ENCODE assay signal across 16 cellular contexts in the genomic region with DNA sequence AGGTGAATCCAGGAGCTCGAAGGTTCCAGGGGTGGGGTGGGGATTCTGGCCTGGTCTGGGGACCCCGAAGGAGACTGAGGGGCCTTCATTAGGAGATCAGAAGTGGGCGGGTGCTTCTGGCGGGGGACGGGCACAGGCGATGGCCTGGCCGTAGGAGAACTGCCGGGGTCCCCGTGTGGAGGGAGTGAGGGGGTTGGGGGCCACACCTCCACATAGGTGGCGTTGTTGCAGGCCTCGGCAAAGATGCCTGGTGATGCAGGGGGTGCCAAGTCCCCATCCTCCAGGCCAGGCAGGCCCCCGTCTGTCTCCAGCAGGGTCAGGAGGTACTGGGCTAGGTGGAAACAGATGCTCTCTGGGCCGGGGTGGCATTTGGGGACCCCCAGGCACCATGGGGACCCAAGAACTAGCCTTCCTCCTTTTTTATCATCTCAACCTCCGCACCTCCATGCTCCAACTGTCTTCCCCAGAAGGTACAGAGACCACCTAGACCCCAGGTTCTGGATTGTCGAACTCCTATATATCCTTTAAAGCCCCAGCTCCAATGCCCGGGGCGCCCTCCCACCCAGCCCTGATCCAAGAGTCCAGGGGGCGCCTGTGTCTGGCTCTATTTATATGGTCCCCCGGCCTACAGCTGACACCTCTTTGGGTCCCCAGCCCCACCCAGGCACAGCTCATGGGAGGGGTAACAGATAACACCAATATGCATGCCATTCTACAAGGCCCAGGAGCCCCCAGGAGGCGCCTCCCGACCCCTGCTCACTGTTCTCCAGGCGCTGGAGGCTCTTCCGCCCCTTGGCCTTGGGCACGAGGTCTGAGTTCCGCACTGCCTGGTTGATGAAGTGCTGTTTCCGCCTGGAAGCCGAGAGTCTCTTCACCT. TPM values are rescaled to one million over a fixed set of nuclear protein-coding genes. Genes with fewer than 3 reads are reported as not detected.
DNase-seq lines count a peak whose midpoint lies in the region; ATAC-seq and TF ChIP-seq lines count a peak whose summit lies in the region.
"Had no signal": no experiment of that assay in that cellular context is flagged by ENCODE, and none has a peak within 500 bp of the region (broad histone marks: within the 10 kb centered on the region; RNA-seq: fewer than 3 reads in every experiment).

No MANE protein-coding gene starts in this region.

- no peak overlapping the region for H3K27ac Mint-ChIP-seq in chondrocyte (ENCODE audit: unreplicated experiment)

- peaks cover 41% of the 10 kb centered on the region for H3K79me2 ChIP-seq in SK-N-SH (ENCODE audit: insufficient read depth)

- intact Hi-C loops in psoas muscle (cut with DNase I) = no loop called here

- H3F3A ChIP-seq in SK-N-SH (replicated peaks; ENCODE audit: insufficient read depth) = peaks cover 4% of the 10 kb centered on the region

- no peaks in the 10 kb centered on the region for H3K27me3 ChIP-seq in SK-N-SH (ENCODE audit: insufficient read depth)
- H3K27me3 ChIP-seq in psoas muscle (ENCODE audit: insufficient read depth in 3 of 3, low read length in 2 of 3) = no peaks in the 10 kb centered on the region
- H3K27me3 ChIP-seq: BLaER1 had no signal

- CTCF ChIA-PET in SK-N-SH (lab: Yijun Ruan, JAX) = interaction anchor here (1.1 to 1.7 kb wide), 2 partner anchors 21 to 38 kb away, joined by 5 read pairs; no protein-coding TSS in a partner anchor

- TF ChIP-seq EP300 in SK-N-SH (IDR thresholded peaks at IDR 0.05; ENCODE audit: borderline replicate concordance in 1 of 2, low read depth in 1 of 2, low read length in 1 of 2) = no peak

- H3K4me3 ChIP-seq in SK-N-SH (ENCODE audit: low read depth in 2 of 2, low read length in 1 of 2) = no peak overlapping the region
- no peak overlapping the region for H3K4me3 ChIP-seq in psoas muscle
- H3K4me3 ChIP-seq: BLaER1, HAP-1 had no signal

- H3K9ac ChIP-seq in SK-N-SH = no peak overlapping the region
- H3K9ac ChIP-seq: BLaER1, KMS-11 had no signal

- peaks cover 0 to 19% of the 10 kb centered on the region in 2 experiments for H3K36me3 ChIP-seq in SK-N-SH (replicated peaks in 1 of 2; ENCODE audit: control insufficient read depth in 1 of 2, insufficient read depth in 2 of 2, low read length in 1 of 2)
- peaks cover 0 to 24% of the 10 kb centered on the region in 2 donors for H3K36me3 ChIP-seq in psoas muscle (ENCODE audit: insufficient read depth in 1 of 2, low read depth in 1 of 2)

- no peaks in the 10 kb centered on the region for H3K9me2 ChIP-seq in SK-N-SH

- TF ChIP-seq CTCF in SK-N-SH (IDR thresholded peaks at IDR 0.05) = no peak
- no peak for TF ChIP-seq CTCF in chondrocyte (IDR thresholded peaks at IDR 0.05)
- no peak for TF ChIP-seq CTCF in psoas muscle (IDR thresholded peaks at IDR 0.05)

- no peaks in the 10 kb centered on the region; a peak in 1 of 4 replicates for H3K4me1 ChIP-seq in SK-N-SH (ENCODE audit: control insufficient read depth in 1 of 2, insufficient read depth in 2 of 2, low read depth in 1 of 2, low read length in 1 of 2)
- H3K4me1 ChIP-seq in psoas muscle = no peaks in the 10 kb centered on the region
- H3K4me1 ChIP-seq: HAP-1 had no signal

- POLR2A ChIA-PET in SK-N-SH (lab: Yijun Ruan, JAX) = no interaction called here

- no peaks in the 10 kb centered on the region for H3K9me3 Mint-ChIP-seq in chondrocyte (ENCODE audit: low read depth)
- H3K9me3 Mint-ChIP-seq: CD8-positive, alpha-beta memory T cell had no signal

- no peaks in the 10 kb centered on the region for H3K4me1 Mint-ChIP-seq in chondrocyte (ENCODE audit: low read depth)

- no peak for TF ChIP-seq POLR2A in GM18505 (IDR thresholded peaks at IDR 0.05; ENCODE audit: borderline replicate concordance, extremely low read depth, insufficient read depth, insufficient read length)

- no peak overlapping the region for H2AFZ ChIP-seq in SK-N-SH (ENCODE audit: low read depth)

- no peak for TF ChIP-seq RAD21 in SK-N-SH (IDR thresholded peaks at IDR 0.05; ENCODE audit: low read length)

- H3K4me2 ChIP-seq in SK-N-SH = no peak overlapping the region
- H3K4me2 ChIP-seq: BLaER1, KMS-11 had no signal

- no peak for ATAC-seq in SK-N-SH treated with all-trans-retinoic acid at 6 μM for 48 hours
- no peak for ATAC-seq in psoas muscle
- no peak for ATAC-seq in GM18505 (IDR thresholded peaks at IDR 0.05; ENCODE audit: unreplicated experiment)

- peaks cover 6% of the 10 kb centered on the region for H3K36me3 Mint-ChIP-seq in chondrocyte (ENCODE audit: low read depth)

- no peaks in the 10 kb centered on the region for H3K9me3 ChIP-seq in SK-N-SH
- H3K9me3 ChIP-seq in psoas muscle = no peaks in the 10 kb centered on the region
- H3K9me3 ChIP-seq: BLaER1, HAP-1 had no signal

- H3K27me3 Mint-ChIP-seq in chondrocyte (ENCODE audit: low read depth) = no peaks in the 10 kb centered on the region
- H3K27me3 Mint-ChIP-seq: CD8-positive, alpha-beta memory T cell had no signal

- no peak overlapping the region for H3K4me3 Mint-ChIP-seq in chondrocyte (ENCODE audit: unreplicated experiment)
- H3K4me3 Mint-ChIP-seq: CD8-positive, alpha-beta memory T cell had no signal

- H3K27ac ChIP-seq in SK-N-SH (ENCODE audit: low read depth in 2 of 2, low read length in 1 of 2) (no peak overlapping the region), psoas muscle (no peak overlapping the region)
- H3K27ac ChIP-seq: BLaER1, KMS-11 had no signal

- WGBS in SK-N-SH (ENCODE audit: low lambda C conversion rate) = 92% methylated on average over 16 of the region's 27 CpGs
- 92 to 95% (median 93%) methylated on average over 26 to 27 of the region's 27 CpGs for WGBS in psoas muscle, 3 donors

- H4K20me1 ChIP-seq in SK-N-SH (ENCODE audit: insufficient read depth) = peaks cover 31% of the 10 kb centered on the region

- no peak for DNase-seq in SK-N-SH
- peak; percentile 83 for DNase-seq in chondrocyte (ENCODE audit: low spot score)
- DNase-seq in psoas muscle = peak; percentile 15 to 47
- DNase-seq in GM03348 (ENCODE audit: low spot score) = no peak
- DNase-seq: DMS79, NCI-H1436, NCI-H446, OCI-M1 had no signal

TF ChIP-seq in SK-N-SH treated with all-trans-retinoic acid at 6 μM for 48 hours, 23 proteins besides CTCF, POLR2A, EP300 and RAD21:
- TF ChIP-seq ZFP3 (CRISPR knock-in tag; IDR thresholded peaks at IDR 0.05) (peak; percentile 95), BACH2 (CRISPR knock-in tag; IDR thresholded peaks at IDR 0.05; ENCODE audit: borderline replicate concordance) (no peak)

TF ChIP-seq in SK-N-SH, 30 proteins besides CTCF, POLR2A, EP300 and RAD21 (continues in another document):
- TF ChIP-seq SIN3A (IDR thresholded peaks at IDR 0.05; ENCODE audit: borderline replicate concordance, low read depth, low read length) (no peak), RFX5 (IDR thresholded peaks at IDR 0.05; ENCODE audit: low read length) (no peak), RXRA (IDR thresholded peaks at IDR 0.05; ENCODE audit: borderline replicate concordance, low read depth) (no peak), MAX (IDR thresholded peaks at IDR 0.05; ENCODE audit: low read depth) (no peak)
- TF ChIP-seq, protein P1, sequence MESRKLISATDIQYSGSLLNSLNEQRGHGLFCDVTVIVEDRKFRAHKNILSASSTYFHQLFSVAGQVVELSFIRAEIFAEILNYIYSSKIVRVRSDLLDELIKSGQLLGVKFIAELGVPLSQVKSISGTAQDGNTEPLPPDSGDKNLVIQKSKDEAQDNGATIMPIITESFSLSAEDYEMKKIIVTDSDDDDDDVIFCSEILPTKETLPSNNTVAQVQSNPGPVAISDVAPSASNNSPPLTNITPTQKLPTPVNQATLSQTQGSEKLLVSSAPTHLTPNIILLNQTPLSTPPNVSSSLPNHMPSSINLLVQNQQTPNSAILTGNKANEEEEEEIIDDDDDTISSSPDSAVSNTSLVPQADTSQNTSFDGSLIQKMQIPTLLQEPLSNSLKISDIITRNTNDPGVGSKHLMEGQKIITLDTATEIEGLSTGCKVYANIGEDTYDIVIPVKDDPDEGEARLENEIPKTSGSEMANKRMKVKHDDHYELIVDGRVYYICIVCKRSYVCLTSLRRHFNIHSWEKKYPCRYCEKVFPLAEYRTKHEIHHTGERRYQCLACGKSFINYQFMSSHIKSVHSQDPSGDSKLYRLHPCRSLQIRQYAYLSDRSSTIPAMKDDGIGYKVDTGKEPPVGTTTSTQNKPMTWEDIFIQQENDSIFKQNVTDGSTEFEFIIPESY (IDR thresholded peaks at IDR 0.05; ENCODE audit: borderline replicate concordance, low read depth) = no peak

RNA-seq across cellular contexts. Expression of gene RNU6-9, which starts 8.2 kb away (rescaled TPM):
- polyA plus RNA-seq in SK-N-SH (2012; rRNA removed) (not detected in 2 replicates), psoas muscle (not detected)
- polyA plus RNA-seq in SK-N-SH (2012; cell fraction: cytosol; rRNA removed) = not detected in 2 replicates
- polyA plus RNA-seq in SK-N-SH (2012; cell fraction: nucleus; rRNA removed) = not detected in 2 replicates
- total RNA-seq in chondrocyte (not detected in 3 replicates), psoas muscle (not detected)
- total RNA-seq: CD8-positive, alpha-beta memory T cell; M059J; RPMI7951 had no signal
- polyA plus RNA-seq: CD8-positive, alpha-beta memory T cell had no signal

RNA-seq across cellular contexts. Expression of gene MED16, which starts 8.5 kb away (rescaled TPM):
- polyA plus RNA-seq in SK-N-SH (2012; rRNA removed) (30.0 and 40.6 TPM in 2 replicates), psoas muscle (10 to 100 TPM; 30.7 to 55.8 (median 51.3) TPM)
- 12.5 and 22.8 TPM in 2 replicates for polyA plus RNA-seq in SK-N-SH (2012; cell fraction: cytosol; rRNA removed)
- 49.0 and 102 TPM in 2 replicates for polyA plus RNA-seq in SK-N-SH (2012; cell fraction: nucleus; rRNA removed)
- total RNA-seq in chondrocyte (47.0 to 53.9 TPM (median 53.1 TPM) in 3 replicates), psoas muscle (10 to 100 TPM; 47.0 to 66.5 (median 56.7) TPM)

RNA-seq across cellular contexts. Expression of gene R3HDM4, which starts 11.6 kb away (rescaled TPM):
- 39.2 and 41.4 TPM in 2 replicates for polyA plus RNA-seq in SK-N-SH (2012; rRNA removed)
- 19.6 and 30.3 TPM in 2 replicates for polyA plus RNA-seq in SK-N-SH (2012; cell fraction: cytosol; rRNA removed)
- 46.7 and 47.9 TPM in 2 replicates for polyA plus RNA-seq in SK-N-SH (2012; cell fraction: nucleus; rRNA removed)
- 47.1 to 52.2 TPM (median 48.4 TPM) in 3 replicates for total RNA-seq in chondrocyte
- 10 to 100 TPM; 17.8 to 56.8 (median 50.6) TPM for total RNA-seq in psoas muscle
- polyA plus RNA-seq in psoas muscle = 10 to 100 TPM; 37.4 to 92.0 (median 60.8) TPM

RNA-seq across cellular contexts. Expression of gene KISS1R, which starts 15.7 kb away (rescaled TPM):
- polyA plus RNA-seq in SK-N-SH (2012; rRNA removed) (not detected in 2 replicates), psoas muscle (under 1 TPM in 1 of 3 donors, not detected in 2; 0.16 TPM)
- polyA plus RNA-seq in SK-N-SH (2012; cell fraction: cytosol; rRNA removed) = 0.03 TPM in 1 of 2 replicates, not detected in the other
- 0.04 TPM in 1 of 2 replicates, not detected in the other for polyA plus RNA-seq in SK-N-SH (2012; cell fraction: nucleus; rRNA removed)
- total RNA-seq in chondrocyte (0.17 to 0.38 TPM (median 0.24 TPM) in 3 replicates), psoas muscle (not detected)
- total RNA-seq: M059J, RPMI7951 had no signal

RNA-seq across cellular contexts. Expression of gene ARID3A, which starts 24.4 kb away (rescaled TPM):
- polyA plus RNA-seq in SK-N-SH (2012; rRNA removed) (4.4 and 8.6 TPM in 2 replicates), psoas muscle (1 to 10 TPM; 2.3 to 4.2 (median 3.2) TPM)
- polyA plus RNA-seq in SK-N-SH (2012; cell fraction: cytosol; rRNA removed) = 1.4 and 3.3 TPM in 2 replicates
- polyA plus RNA-seq in SK-N-SH (2012; cell fraction: nucleus; rRNA removed) = 14.1 and 16.6 TPM in 2 replicates
- total RNA-seq in chondrocyte (6.6 to 10.0 TPM (median 8.8 TPM) in 3 replicates), psoas muscle (1 to 10 TPM; 4.2 to 6.7 (median 4.9) TPM)

Comparison
In these comparisons a context has a peak if more than half of its experiments do, and no peak if none do; other contexts are left out.
1. DNase-seq: peak in chondrocyte (single experiment) and psoas muscle (2 of 2); none in SK-N-SH (single experiment) and GM03348 (single experiment).